In the genomic region with DNA sequence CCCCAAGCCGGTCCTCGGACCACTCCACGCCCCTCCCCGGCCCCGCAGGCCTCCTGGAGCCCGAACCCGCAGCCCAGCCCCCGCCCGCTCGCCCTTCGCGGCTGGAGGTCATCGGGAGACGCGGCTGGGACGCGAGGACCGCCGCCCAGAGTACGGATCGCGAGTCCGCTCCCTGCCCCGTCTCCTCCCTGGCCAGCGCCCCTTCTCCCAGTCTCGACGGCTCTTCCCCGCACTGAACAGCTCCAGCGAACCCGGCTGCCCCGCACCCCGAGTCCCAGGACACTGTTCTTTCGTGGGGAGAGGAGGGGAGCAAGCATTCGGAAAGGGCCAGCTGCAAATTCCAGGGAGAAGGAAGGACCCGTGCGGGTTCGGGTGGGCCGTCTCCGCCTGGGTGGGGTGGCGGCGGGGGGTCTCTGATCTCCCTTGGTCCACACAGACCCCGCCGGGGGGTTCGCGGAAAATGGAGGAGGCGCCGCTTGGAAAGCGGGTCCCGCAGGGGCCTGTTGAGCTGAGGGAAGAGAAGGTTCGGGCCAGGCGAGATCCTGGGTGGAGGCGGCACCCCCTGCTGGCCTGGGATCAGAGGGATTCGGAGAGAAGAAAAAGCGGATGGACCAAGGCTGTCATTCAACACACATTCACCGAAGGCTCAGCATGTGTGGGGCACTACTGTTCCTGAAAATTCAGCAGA, we compare ENCODE assay signal across 8 cellular contexts. TPM values are rescaled to one million over a fixed set of nuclear protein-coding genes. Genes with fewer than 3 reads are reported as not detected.
DNase-seq lines count a peak whose midpoint lies in the region; ATAC-seq and TF ChIP-seq lines count a peak whose summit lies in the region.

No MANE protein-coding gene starts in this region.

- peaks cover 17% of the 10 kb centered on the region for H3K36me3 Mint-ChIP-seq in dendritic cell treated with granulocyte-macrophage colony-stimulating factor and Interleukin-4, amounts not matched to agents 40 ng/mL and 50 ng/mL, for 4 days (ENCODE audit: low read depth)

- no peaks in the 10 kb centered on the region for H3K9me3 Mint-ChIP-seq in dendritic cell treated with granulocyte-macrophage colony-stimulating factor and Interleukin-4, amounts not matched to agents 40 ng/mL and 50 ng/mL, for 4 days

- peak overlapping the region; percentile 71 for H3K4me3 Mint-ChIP-seq in dendritic cell treated with granulocyte-macrophage colony-stimulating factor and Interleukin-4, amounts not matched to agents 40 ng/mL and 50 ng/mL, for 4 days

- peak overlapping the region; percentile 47 for H3K4me3 ChIP-seq in HFF-Myc (replicated peaks; ENCODE audit: low read depth, low read length)
- H3K4me3 ChIP-seq in SJSA1: peak overlapping the region; percentile 19
- H3K4me3 ChIP-seq in lower leg skin (ENCODE audit: low read depth, poor library complexity, severe bottlenecking): peak overlapping the region; percentile 47

- peak; percentile 73 for DNase-seq in D341Med (ENCODE audit: low spot score)
- DNase-seq in HFF-Myc (ENCODE audit: extremely low read depth, low read depth): no peak
- DNase-seq in SJSA1 (ENCODE audit: low read depth in 1 of 2, low spot score in 2 of 2): peak; percentile 24 to 68
- peak; percentile 74 to 94 for DNase-seq in lower leg skin (ENCODE audit: low spot score in 2 of 2)
- DNase-seq in substantia nigra (lab: John Stamatoyannopoulos, UW): peak in 28 of 49 donors; percentile 5 to 60 (median 34)

- no peak overlapping the region for H3K27ac ChIP-seq in SJSA1
- no peak overlapping the region for H3K27ac ChIP-seq in substantia nigra (ENCODE audit: low read depth, low read length, poor library complexity, severe bottlenecking)

- peaks cover 31% of the 10 kb centered on the region for H3K4me1 ChIP-seq in SJSA1 (replicated peaks)

- peaks cover 87% of the 10 kb centered on the region for H3K27me3 Mint-ChIP-seq in dendritic cell treated with granulocyte-macrophage colony-stimulating factor and Interleukin-4, amounts not matched to agents 40 ng/mL and 50 ng/mL, for 4 days

- peaks cover 45% of the 10 kb centered on the region for H3K27me3 ChIP-seq in SJSA1 (replicated peaks)

- TF ChIP-seq POLR2A in lower leg skin (IDR thresholded peaks at IDR 0.05): no peak

- H3K36me3 ChIP-seq in SJSA1: peaks cover 3% of the 10 kb centered on the region

- intact Hi-C loops in dendritic cell treated with granulocyte-macrophage colony-stimulating factor and Interleukin-4, amounts not matched to agents 40 ng/mL and 50 ng/mL, for 4 days (cut with micrococcal nuclease): loop anchor here (1.0 kb wide), 1 partner anchor 117 kb away; no protein-coding TSS in a partner anchor
- intact Hi-C loops in lower leg skin (cut with DNase I; ENCODE audit: low total_unique reads): loop anchor here (5.0 kb wide), 1 partner anchor 118 kb away; no protein-coding TSS in a partner anchor

- peaks cover 46% of the 10 kb centered on the region for H3K4me1 Mint-ChIP-seq in dendritic cell treated with granulocyte-macrophage colony-stimulating factor and Interleukin-4, amounts not matched to agents 40 ng/mL and 50 ng/mL, for 4 days (ENCODE audit: low read depth)

- no peaks in the 10 kb centered on the region; the same call in 1 of the 2 replicates for H3K9me3 ChIP-seq in SJSA1 (replicated peaks)

- H3K27ac Mint-ChIP-seq in dendritic cell treated with granulocyte-macrophage colony-stimulating factor and Interleukin-4, amounts not matched to agents 40 ng/mL and 50 ng/mL, for 4 days: no peak overlapping the region

- TF ChIP-seq CTCF in HFF-Myc (IDR thresholded peaks at IDR 0.05; ENCODE audit: low read depth, low read length, missing control alignments) (peak; percentile 83), lower leg skin (IDR thresholded peaks at IDR 0.05) (peak in 1 of 3 donors; percentile 10)

- WGBS in lower leg skin, 2 donors: 1% methylated on average over 43 to 47 of the region's 55 CpGs

- ATAC-seq in HG03457 (IDR thresholded peaks at IDR 0.05; ENCODE audit: unreplicated experiment): no peak
- ATAC-seq in GM18868 (IDR thresholded peaks at IDR 0.05; ENCODE audit: unreplicated experiment): no peak

RNA-seq across cellular contexts. Expression of gene RTN4RL1, which starts 0.6 kb away (rescaled TPM):
- total RNA-seq in SJSA1 (2014; rRNA removed; shearing (Covaris generic)): not detected in 2 replicates
- 10 to 100 TPM; 19.1 to 31.5 (median 27.6) TPM for total RNA-seq in lower leg skin

RNA-seq across cellular contexts. Expression of gene DPH1, which starts 4.2 kb away (rescaled TPM):
- total RNA-seq in SJSA1 (2014; rRNA removed; shearing (Covaris generic)): 21.0 and 24.9 TPM in 2 replicates
- total RNA-seq in lower leg skin: 10 to 100 TPM; 50.4 to 80.0 (median 61.2) TPM

RNA-seq across cellular contexts. Expression of gene OVCA2, which starts 16.1 kb away (rescaled TPM):
- 66.0 and 79.9 TPM in 2 replicates for total RNA-seq in SJSA1 (2014; rRNA removed; shearing (Covaris generic))
- total RNA-seq in lower leg skin: 10 to 100 TPM; 34.2 to 51.5 (median 40.3) TPM

RNA-seq across cellular contexts. Expression of gene HIC1, which starts 29.1 kb away (rescaled TPM):
- 28.8 and 31.3 TPM in 2 replicates for total RNA-seq in SJSA1 (2014; rRNA removed; shearing (Covaris generic))
- total RNA-seq in lower leg skin: 10 to 100 TPM in 1 of 4 donors, 1 to 10 TPM in 3; 2.4 to 14.2 (median 5.3) TPM

Comparison
In these comparisons a context has a peak if more than half of its experiments do, and no peak if none do; other contexts are left out.
1. RNA of gene RTN4RL1, which starts 0.6 kb away (total RNA-seq): 19.1 to 31.5 TPM in lower leg skin; not detected in SJSA1; every median in the first group is over 10 times any median in the second.
2. Peak in every context shown above with its lines, with median percentiles within 50 percentile points of each other: H3K4me3 ChIP-seq.